ENCODE assay signal across 12 cellular contexts in the genomic region with DNA sequence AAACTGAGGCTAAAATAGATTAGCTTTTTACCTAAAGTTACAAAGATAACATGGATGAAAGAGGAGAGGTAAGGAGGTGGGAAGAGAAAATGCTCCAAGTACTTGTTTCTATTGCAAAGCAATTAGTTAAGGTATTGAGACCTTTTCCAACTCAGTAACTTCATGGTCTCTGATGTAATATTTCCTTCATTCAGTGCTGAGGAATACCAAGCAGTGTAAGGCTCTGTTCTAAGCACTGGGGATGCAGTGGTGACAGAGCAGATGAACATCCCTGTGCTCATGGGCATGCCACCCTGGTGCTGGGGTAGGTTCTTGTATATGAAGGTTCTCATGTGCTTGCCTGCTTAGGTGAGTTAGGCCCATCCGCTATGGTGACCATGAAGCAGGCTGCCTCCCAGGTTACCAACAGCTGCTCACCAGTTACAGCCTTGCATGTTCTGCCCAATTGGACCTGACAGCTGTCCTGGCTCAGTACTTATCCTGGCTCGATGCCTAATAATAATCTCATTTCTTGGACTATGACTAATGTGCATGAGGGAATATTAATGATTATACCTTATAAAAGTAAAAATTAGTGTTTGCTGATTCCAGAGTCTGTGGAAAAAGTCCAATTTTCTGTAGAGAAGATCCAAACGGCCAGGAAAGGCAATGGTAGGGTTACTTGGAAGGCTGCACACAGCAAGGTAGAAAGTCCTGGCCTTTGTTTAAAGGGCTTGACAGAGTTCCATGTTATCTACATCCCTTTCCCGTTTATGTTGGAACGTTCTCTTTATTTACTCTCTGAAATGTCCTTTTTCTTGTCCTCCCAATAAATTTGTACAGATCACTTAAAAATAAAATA. TPM values are rescaled to one million over a fixed set of nuclear protein-coding genes. Genes with fewer than 3 reads are reported as not detected.
DNase-seq lines count a peak whose midpoint lies in the region; ATAC-seq and TF ChIP-seq lines count a peak whose summit lies in the region.
"Had no signal": no experiment of that assay in that cellular context is flagged by ENCODE, and none has a peak within 500 bp of the region (broad histone marks: within the 10 kb centered on the region; RNA-seq: fewer than 3 reads in every experiment).

No MANE protein-coding gene starts in this region.

- H3K4me3 ChIP-seq in fibroblast of the aortic adventitia (ENCODE audit: low read depth, low read length) (no peak overlapping the region), upper lobe of right lung (no peak overlapping the region)

- ATAC-seq in SK-N-SH treated with all-trans-retinoic acid at 6 μM for 48 hours (peak; percentile 35), upper lobe of right lung (no peak), GM19328 (IDR thresholded peaks at IDR 0.05; ENCODE audit: unreplicated experiment) (no peak), GM21526 (IDR thresholded peaks at IDR 0.05; ENCODE audit: low FRiP score, unreplicated experiment) (no peak)

- no peaks in the 10 kb centered on the region for H3K27me3 ChIP-seq in upper lobe of right lung

- TF ChIP-seq CTCF in fibroblast of the aortic adventitia (IDR thresholded peaks at IDR 0.05; ENCODE audit: insufficient read depth, low read length): no peak
- no peak for TF ChIP-seq CTCF in upper lobe of right lung (IDR thresholded peaks at IDR 0.05)

- no peaks in the 10 kb centered on the region for H3K36me3 ChIP-seq in upper lobe of right lung

- H3K4me1 ChIP-seq in upper lobe of right lung: peaks cover 66% of the 10 kb centered on the region

- intact Hi-C loops in upper lobe of right lung (cut with DNase I): no loop called here

- H3K27ac ChIP-seq in upper lobe of right lung: no peak overlapping the region

- DNase-seq in fibroblast of the aortic adventitia (ENCODE audit: low read depth): peak; percentile 74
- DNase-seq in myocyte (ENCODE audit: low read depth): peak; percentile 68
- peak; percentile 18 for DNase-seq in upper lobe of right lung
- DNase-seq in EL: no peak
- DNase-seq: activated B cell treated with CpG ODN at 0.5 μM for 24 hours; activated T-cell treated with anti-CD3 and anti-CD28 coated beads, Interleukin-2, amount 50 U/mL, for 1 hour; NCI-H1048; NCI-H774; stimulated activated CD4-positive, alpha-beta T cell treated with anti-CD3 and anti-CD28 coated beads, Interleukin-2, amount 100 ng/mL, for 24 hours had no signal

- no peaks in the 10 kb centered on the region for H3K9me3 ChIP-seq in upper lobe of right lung

TF ChIP-seq in SK-N-SH treated with all-trans-retinoic acid at 6 μM for 48 hours, 23 proteins besides CTCF, POLR2A, EP300 and RAD21:
- TF ChIP-seq OSR1 (CRISPR knock-in tag; IDR thresholded peaks at IDR 0.05) (no peak), ZFP30 (CRISPR knock-in tag; IDR thresholded peaks at IDR 0.05) (no peak), TCF4 (CRISPR knock-in tag; IDR thresholded peaks at IDR 0.05; ENCODE audit: borderline replicate concordance) (no peak), GLIS3 (CRISPR knock-in tag; IDR thresholded peaks at IDR 0.05) (no peak), ZNF70 (CRISPR knock-in tag; IDR thresholded peaks at IDR 0.05) (no peak), ESRRG (CRISPR knock-in tag; IDR thresholded peaks at IDR 0.05) (no peak), BACH2 (CRISPR knock-in tag; IDR thresholded peaks at IDR 0.05; ENCODE audit: borderline replicate concordance) (no peak), ZC3H10 (CRISPR knock-in tag; IDR thresholded peaks at IDR 0.05) (no peak)
- TF ChIP-seq, protein P1, sequence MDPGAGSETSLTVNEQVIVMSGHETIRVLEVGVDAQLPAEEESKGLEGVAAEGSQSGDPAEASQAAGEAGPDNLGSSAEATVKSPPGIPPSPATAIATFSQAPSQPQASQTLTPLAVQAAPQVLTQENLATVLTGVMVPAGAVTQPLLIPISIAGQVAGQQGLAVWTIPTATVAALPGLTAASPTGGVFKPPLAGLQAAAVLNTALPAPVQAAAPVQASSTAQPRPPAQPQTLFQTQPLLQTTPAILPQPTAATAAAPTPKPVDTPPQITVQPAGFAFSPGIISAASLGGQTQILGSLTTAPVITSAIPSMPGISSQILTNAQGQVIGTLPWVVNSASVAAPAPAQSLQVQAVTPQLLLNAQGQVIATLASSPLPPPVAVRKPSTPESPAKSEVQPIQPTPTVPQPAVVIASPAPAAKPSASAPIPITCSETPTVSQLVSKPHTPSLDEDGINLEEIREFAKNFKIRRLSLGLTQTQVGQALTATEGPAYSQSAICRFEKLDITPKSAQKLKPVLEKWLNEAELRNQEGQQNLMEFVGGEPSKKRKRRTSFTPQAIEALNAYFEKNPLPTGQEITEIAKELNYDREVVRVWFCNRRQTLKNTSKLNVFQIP (CRISPR knock-in tag; IDR thresholded peaks at IDR 0.05; ENCODE audit: borderline replicate concordance, low read depth): no peak
- TF ChIP-seq, protein P2, sequence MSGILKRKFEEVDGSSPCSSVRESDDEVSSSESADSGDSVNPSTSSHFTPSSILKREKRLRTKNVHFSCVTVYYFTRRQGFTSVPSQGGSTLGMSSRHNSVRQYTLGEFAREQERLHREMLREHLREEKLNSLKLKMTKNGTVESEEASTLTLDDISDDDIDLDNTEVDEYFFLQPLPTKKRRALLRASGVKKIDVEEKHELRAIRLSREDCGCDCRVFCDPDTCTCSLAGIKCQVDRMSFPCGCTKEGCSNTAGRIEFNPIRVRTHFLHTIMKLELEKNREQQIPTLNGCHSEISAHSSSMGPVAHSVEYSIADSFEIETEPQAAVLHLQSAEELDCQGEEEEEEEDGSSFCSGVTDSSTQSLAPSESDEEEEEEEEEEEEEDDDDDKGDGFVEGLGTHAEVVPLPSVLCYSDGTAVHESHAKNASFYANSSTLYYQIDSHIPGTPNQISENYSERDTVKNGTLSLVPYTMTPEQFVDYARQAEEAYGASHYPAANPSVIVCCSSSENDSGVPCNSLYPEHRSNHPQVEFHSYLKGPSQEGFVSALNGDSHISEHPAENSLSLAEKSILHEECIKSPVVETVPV (CRISPR knock-in tag; IDR thresholded peaks at IDR 0.05): no peak
- TF ChIP-seq, protein P3, sequence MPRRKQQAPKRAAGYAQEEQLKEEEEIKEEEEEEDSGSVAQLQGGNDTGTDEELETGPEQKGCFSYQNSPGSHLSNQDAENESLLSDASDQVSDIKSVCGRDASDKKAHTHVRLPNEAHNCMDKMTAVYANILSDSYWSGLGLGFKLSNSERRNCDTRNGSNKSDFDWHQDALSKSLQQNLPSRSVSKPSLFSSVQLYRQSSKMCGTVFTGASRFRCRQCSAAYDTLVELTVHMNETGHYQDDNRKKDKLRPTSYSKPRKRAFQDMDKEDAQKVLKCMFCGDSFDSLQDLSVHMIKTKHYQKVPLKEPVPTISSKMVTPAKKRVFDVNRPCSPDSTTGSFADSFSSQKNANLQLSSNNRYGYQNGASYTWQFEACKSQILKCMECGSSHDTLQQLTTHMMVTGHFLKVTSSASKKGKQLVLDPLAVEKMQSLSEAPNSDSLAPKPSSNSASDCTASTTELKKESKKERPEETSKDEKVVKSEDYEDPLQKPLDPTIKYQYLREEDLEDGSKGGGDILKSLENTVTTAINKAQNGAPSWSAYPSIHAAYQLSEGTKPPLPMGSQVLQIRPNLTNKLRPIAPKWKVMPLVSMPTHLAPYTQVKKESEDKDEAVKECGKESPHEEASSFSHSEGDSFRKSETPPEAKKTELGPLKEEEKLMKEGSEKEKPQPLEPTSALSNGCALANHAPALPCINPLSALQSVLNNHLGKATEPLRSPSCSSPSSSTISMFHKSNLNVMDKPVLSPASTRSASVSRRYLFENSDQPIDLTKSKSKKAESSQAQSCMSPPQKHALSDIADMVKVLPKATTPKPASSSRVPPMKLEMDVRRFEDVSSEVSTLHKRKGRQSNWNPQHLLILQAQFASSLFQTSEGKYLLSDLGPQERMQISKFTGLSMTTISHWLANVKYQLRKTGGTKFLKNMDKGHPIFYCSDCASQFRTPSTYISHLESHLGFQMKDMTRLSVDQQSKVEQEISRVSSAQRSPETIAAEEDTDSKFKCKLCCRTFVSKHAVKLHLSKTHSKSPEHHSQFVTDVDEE (CRISPR knock-in tag; IDR thresholded peaks at IDR 0.05): no peak

RNA-seq across cellular contexts. Expression of gene LATS2, which starts 48.3 kb away (rescaled TPM):
- total RNA-seq in fibroblast of the aortic adventitia (ENCODE audit: low replicate concordance): 19.3 and 24.5 TPM in 2 replicates
- 19.4 and 21.4 TPM in 2 replicates for total RNA-seq in myocyte
- 30.0 TPM for polyA plus RNA-seq in myocyte (2012)
- total RNA-seq in upper lobe of right lung: 44.1 TPM
